In genomic region chr5:139388198-139388821, GRCh38 we compare ENCODE assay signal across 10 cellular contexts. TPM values are rescaled to one million over a fixed set of nuclear protein-coding genes. Genes with fewer than 3 reads are reported as not detected.
DNase-seq lines count a peak whose midpoint lies in the region; ATAC-seq, FAIRE-seq and TF ChIP-seq lines count a peak whose summit lies in the region.
"Had no signal": no experiment of that assay in that cellular context is flagged by ENCODE, and none has a peak within 500 bp of the region (broad histone marks: within the 10 kb centered on the region; RNA-seq: fewer than 3 reads in every experiment).

No MANE protein-coding gene starts in this region.

- no peak for FAIRE-seq in pancreas (lab: Jason Lieb, UNC)

- no peak overlapping the region for H3K4me3 Mint-ChIP-seq in CD4-positive, alpha-beta T cell

- no peak overlapping the region for H3K27ac ChIP-seq in pancreas
- no peak overlapping the region for H3K27ac ChIP-seq in CD4-positive, alpha-beta T cell (ENCODE audit: low read depth, low read length)
- H3K27ac ChIP-seq: right lobe of liver, SJSA1 had no signal

- H3K27ac Mint-ChIP-seq in CD4-positive, alpha-beta T cell: no peak overlapping the region

- ATAC-seq in pancreas: peak in 3 of 4 donors; percentile 28 to 45 (median 40)
- ATAC-seq in CD4-positive, alpha-beta T cell (ENCODE audit: poor library complexity): no peak
- no peak for ATAC-seq in GM18517 (IDR thresholded peaks at IDR 0.05; ENCODE audit: unreplicated experiment)
- ATAC-seq: right lobe of liver had no signal

- H3K27me3 Mint-ChIP-seq in CD4-positive, alpha-beta T cell: no peaks in the 10 kb centered on the region

- WGBS in pancreas, 2 donors: 37 to 39% methylated on average over 8 of the region's 8 CpGs

- CTCF ChIA-PET in CD4-positive, alpha-beta T cell (lab: Charles Lee): no interaction called here

- intact Hi-C loops in pancreas (cut with DNase I): no loop called here
- intact Hi-C loops in CD4-positive, alpha-beta T cell (cut with DNase I, micrococcal nuclease): loop anchor here in 1 of 2 experiments (5.0 kb wide), 1 partner anchor 46 kb away; the partner anchor contains the start of gene PAIP2

- H3K4me2 ChIP-seq in Loucy (ENCODE audit: low read depth, low read length, poor library complexity, severe bottlenecking): peak overlapping the region; percentile 87

- peaks cover 43% of the 10 kb centered on the region for H4K20me1 ChIP-seq in Loucy (ENCODE audit: insufficient read depth, low read length, poor library complexity, severe bottlenecking)

- peak overlapping the region; percentile 99 for H3K9ac ChIP-seq in Loucy (ENCODE audit: low read depth, low read length, poor library complexity, severe bottlenecking)

- DNase-seq in GM12864 (ENCODE audit: low read depth) (no peak), epidermal melanocyte (ENCODE audit: insufficient read length, low spot score) (peak; percentile 21), pancreas (peak in 3 of 6 donors; percentile 32 to 67 (median 41)), COLO829 (ENCODE audit: low spot score) (no peak)
- no peak for DNase-seq in CD4-positive, alpha-beta T cell

- no peaks in the 10 kb centered on the region for H3K36me3 Mint-ChIP-seq in CD4-positive, alpha-beta T cell (ENCODE audit: low read depth)

- H3K4me1 Mint-ChIP-seq in CD4-positive, alpha-beta T cell (ENCODE audit: low read depth): peaks cover 65% of the 10 kb centered on the region

- peaks cover 7% of the 10 kb centered on the region; the same call in 1 of the 2 replicates for H3K36me3 ChIP-seq in Loucy (ENCODE audit: insufficient read depth, low read length)
- no peaks in the 10 kb centered on the region for H3K36me3 ChIP-seq in pancreas
- H3K36me3 ChIP-seq: right lobe of liver, SJSA1 had no signal

- H3K9me2 ChIP-seq in Loucy (replicated peaks; ENCODE audit: low read depth, low read length): no peaks in the 10 kb centered on the region

- H3K9me3 Mint-ChIP-seq in CD4-positive, alpha-beta T cell: no peaks in the 10 kb centered on the region

- no peak overlapping the region for H2AFZ ChIP-seq in Loucy (ENCODE audit: low read length)

- H3K4me3 ChIP-seq in GM12864 (ENCODE audit: low read depth, low read length): peak overlapping the region; percentile 88
- H3K4me3 ChIP-seq in Loucy (ENCODE audit: low read length, poor library complexity, severe bottlenecking): peak overlapping the region; percentile 96
- H3K4me3 ChIP-seq in pancreas: peak overlapping the region in 1 of 4 donors; percentile 9
- H3K4me3 ChIP-seq: right lobe of liver, SJSA1 had no signal

- H3K9me3 ChIP-seq in Loucy (ENCODE audit: insufficient read depth, low read depth, low read length): no peaks in the 10 kb centered on the region
- H3K9me3 ChIP-seq in pancreas: no peaks in the 10 kb centered on the region
- no peaks in the 10 kb centered on the region for H3K9me3 ChIP-seq in CD4-positive, alpha-beta T cell (ENCODE audit: control insufficient read depth, low read length)
- H3K9me3 ChIP-seq: right lobe of liver had no signal

- H3F3A ChIP-seq in Loucy (ENCODE audit: low read depth): peaks cover 3% of the 10 kb centered on the region; the same call in 1 of the 2 replicates

- TF ChIP-seq CTCF in GM12864 (IDR thresholded peaks at IDR 0.05; ENCODE audit: low read depth, low read length, missing control alignments) (no peak), Loucy (conservative IDR thresholded peaks at IDR 0.05; ENCODE audit: low read length) (0 out of 2 replicates have a peak, but pooled peaks have one; percentile 12), pancreas (IDR thresholded peaks at IDR 0.05) (no peak)
- TF ChIP-seq CTCF in CD4-positive, alpha-beta T cell (IDR thresholded peaks at IDR 0.05): no peak

- H3K4me1 ChIP-seq in Loucy (ENCODE audit: insufficient read depth, low read length, poor library complexity, severe bottlenecking): peaks cover 69% of the 10 kb centered on the region
- peaks cover 0 to 13% (median 2%) of the 10 kb centered on the region in 3 donors for H3K4me1 ChIP-seq in pancreas

- peaks cover 8% of the 10 kb centered on the region for H3K27me3 ChIP-seq in Loucy (ENCODE audit: insufficient read depth, low read length, poor library complexity, severe bottlenecking)
- H3K27me3 ChIP-seq in pancreas: no peaks in the 10 kb centered on the region
- no peaks in the 10 kb centered on the region for H3K27me3 ChIP-seq in CD4-positive, alpha-beta T cell (ENCODE audit: control insufficient read depth, insufficient read depth, low read length)

- POLR2A ChIA-PET in CD4-positive, alpha-beta T cell (lab: Charles Lee): interaction anchor here (1.8 to 3.2 kb wide), 2 partner anchors 15 to 46 kb away, joined by 5 to 11 read pairs; partner anchors contain the start of genes PAIP2 and SPATA24

- H3K79me2 ChIP-seq in Loucy (ENCODE audit: insufficient read depth, low read length): peaks cover 85% of the 10 kb centered on the region

RNA-seq across cellular contexts. Expression of gene MZB1, which starts 1.4 kb away (rescaled TPM):
- 10 to 100 TPM in 1 of 6 donors, under 1 TPM in 3, not detected in 2; 0.28 to 11.6 (median 0.71) TPM for total RNA-seq in pancreas
- polyA plus RNA-seq in pancreas: under 1 TPM in 1 of 2 donors, not detected in 1; 0.28 TPM
- under 1 TPM; 0.42 to 0.63 TPM for total RNA-seq in CD4-positive, alpha-beta T cell
- total RNA-seq: dermis microvascular lymphatic vessel endothelial cell, SJSA1 had no signal

RNA-seq across cellular contexts. Expression of gene SLC23A1, which starts 5.2 kb away (rescaled TPM):
- total RNA-seq in pancreas: 1 to 10 TPM in 4 of 6 donors, under 1 TPM in 2; 0.49 to 1.6 (median 1.2) TPM
- polyA plus RNA-seq in pancreas: 1 to 10 TPM; 1.7 to 2.1 TPM
- total RNA-seq in CD4-positive, alpha-beta T cell: not detected
- total RNA-seq: dermis microvascular lymphatic vessel endothelial cell, SJSA1 had no signal

RNA-seq across cellular contexts. Expression of gene PROB1, which starts 6.6 kb away (rescaled TPM):
- under 1 TPM; 0.19 to 0.38 (median 0.31) TPM for total RNA-seq in pancreas
- under 1 TPM; 0.34 to 0.38 TPM for polyA plus RNA-seq in pancreas
- total RNA-seq in CD4-positive, alpha-beta T cell: under 1 TPM; 0.25 to 0.41 TPM

RNA-seq across cellular contexts. Expression of gene SPATA24, which starts 15.6 kb away (rescaled TPM):
- 1 to 10 TPM; 1.8 to 3.5 (median 3.1) TPM for total RNA-seq in pancreas
- polyA plus RNA-seq in pancreas: 1 to 10 TPM; 4.6 to 9.8 TPM
- 1 to 10 TPM; 3.0 to 3.9 TPM for total RNA-seq in CD4-positive, alpha-beta T cell

RNA-seq across cellular contexts. Expression of gene PAIP2, which starts 46.7 kb away (rescaled TPM):
- 10 to 100 TPM; 18.2 to 33.7 (median 27.3) TPM for total RNA-seq in pancreas
- polyA plus RNA-seq in pancreas: 10 to 100 TPM; 23.8 to 57.4 TPM
- 100 to 1,000 TPM; 151 to 156 TPM for total RNA-seq in CD4-positive, alpha-beta T cell

Comparison
In these comparisons a context has a peak if more than half of its experiments do, and no peak if none do; other contexts are left out.
1. ATAC-seq: peak in pancreas (3 of 4); none in CD4-positive, alpha-beta T cell (single experiment) and GM18517 (single experiment).